ENCODE assay signal across 1 cellular context in the genomic region with DNA sequence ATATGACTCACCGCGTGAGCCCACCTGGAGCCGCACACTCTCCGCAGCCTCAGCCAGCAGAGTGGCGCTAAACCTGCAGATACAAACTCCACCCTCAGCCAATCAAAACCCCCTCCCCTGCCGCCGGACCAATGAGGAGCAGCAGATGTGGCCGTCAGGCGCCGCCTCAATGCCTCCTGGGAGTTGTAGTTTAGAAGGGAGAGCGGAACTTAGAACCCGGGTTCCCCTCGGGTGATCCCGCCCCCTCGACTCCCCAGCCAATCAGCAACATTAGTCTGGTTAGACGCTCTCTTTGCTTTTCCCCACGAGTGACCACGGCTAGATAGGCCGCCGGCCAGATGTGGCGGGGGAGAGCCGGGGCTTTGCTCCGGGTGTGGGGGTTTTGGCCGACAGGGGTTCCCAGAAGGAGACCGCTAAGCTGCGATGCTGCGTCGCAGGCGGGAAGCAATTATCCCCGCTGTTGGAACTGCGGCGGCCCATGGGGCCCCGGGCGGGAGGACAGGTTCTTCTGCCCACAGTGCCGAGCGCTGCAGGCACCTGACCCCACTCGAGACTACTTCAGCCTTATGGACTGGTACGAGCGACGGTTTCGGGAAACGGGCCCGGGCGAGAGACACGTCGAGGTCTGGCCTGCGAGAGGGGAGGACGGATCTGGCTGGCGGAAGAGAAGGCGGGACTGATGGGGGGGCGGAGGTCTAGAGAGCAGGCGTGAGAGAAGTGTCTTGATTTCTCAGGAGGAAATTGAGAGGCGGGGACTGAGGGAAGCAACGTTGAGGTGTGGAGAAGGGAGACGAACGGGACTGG.
TF ChIP-seq lines count a peak whose summit lies in the region.

A gene (minus strand): TSS at position 63 of the 804 bp plus-strand sequence. CDS start 7,099 bp downstream, outside the sequence.
A gene with protein sequence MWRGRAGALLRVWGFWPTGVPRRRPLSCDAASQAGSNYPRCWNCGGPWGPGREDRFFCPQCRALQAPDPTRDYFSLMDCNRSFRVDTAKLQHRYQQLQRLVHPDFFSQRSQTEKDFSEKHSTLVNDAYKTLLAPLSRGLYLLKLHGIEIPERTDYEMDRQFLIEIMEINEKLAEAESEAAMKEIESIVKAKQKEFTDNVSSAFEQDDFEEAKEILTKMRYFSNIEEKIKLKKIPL (plus strand): TSS at position 282 of the 804 bp plus-strand sequence. CDS start 57 bp downstream, at position 339.

TF ChIP-seq in HepG2, 621 proteins besides CTCF, POLR2A, EP300 and RAD21 (continued from another document and continues in another):
- TF ChIP-seq ZNF605 (CRISPR knock-in tag; IDR thresholded peaks at IDR 0.05) = peak; percentile 53
- TF ChIP-seq, protein P1, sequence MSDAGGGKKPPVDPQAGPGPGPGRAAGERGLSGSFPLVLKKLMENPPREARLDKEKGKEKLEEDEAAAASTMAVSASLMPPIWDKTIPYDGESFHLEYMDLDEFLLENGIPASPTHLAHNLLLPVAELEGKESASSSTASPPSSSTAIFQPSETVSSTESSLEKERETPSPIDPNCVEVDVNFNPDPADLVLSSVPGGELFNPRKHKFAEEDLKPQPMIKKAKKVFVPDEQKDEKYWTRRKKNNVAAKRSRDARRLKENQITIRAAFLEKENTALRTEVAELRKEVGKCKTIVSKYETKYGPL (CRISPR knock-in tag; IDR thresholded peaks at IDR 0.05) = no peak
- no peak for TF ChIP-seq CC2D1A (CRISPR knock-in tag; IDR thresholded peaks at IDR 0.05)
- no peak for TF ChIP-seq ZMYM3 (CRISPR knock-in tag; IDR thresholded peaks at IDR 0.05)
- TF ChIP-seq NFATC3 (CRISPR knock-in tag; IDR thresholded peaks at IDR 0.05) = no peak
- TF ChIP-seq, protein P2, sequence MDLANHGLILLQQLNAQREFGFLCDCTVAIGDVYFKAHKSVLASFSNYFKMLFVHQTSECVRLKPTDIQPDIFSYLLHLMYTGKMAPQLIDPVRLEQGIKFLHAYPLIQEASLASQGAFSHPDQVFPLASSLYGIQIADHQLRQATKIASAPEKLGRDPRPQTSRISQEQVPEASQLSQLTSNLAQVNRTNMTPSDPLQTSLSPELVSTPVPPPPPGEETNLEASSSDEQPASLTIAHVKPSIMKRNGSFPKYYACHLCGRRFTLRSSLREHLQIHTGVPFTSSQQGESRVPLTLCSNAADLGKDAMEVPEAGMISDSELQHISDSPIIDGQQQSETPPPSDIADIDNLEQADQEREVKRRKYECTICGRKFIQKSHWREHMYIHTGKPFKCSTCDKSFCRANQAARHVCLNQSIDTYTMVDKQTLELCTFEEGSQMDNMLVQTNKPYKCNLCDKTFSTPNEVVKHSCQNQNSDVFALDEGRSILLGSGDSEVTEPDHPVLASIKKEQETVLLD (CRISPR knock-in tag; IDR thresholded peaks at IDR 0.05; ENCODE audit: low read depth) = no peak
- TF ChIP-seq MYNN (CRISPR knock-in tag; IDR thresholded peaks at IDR 0.05; ENCODE audit: low read depth) = no peak
- TF ChIP-seq, protein P3, sequence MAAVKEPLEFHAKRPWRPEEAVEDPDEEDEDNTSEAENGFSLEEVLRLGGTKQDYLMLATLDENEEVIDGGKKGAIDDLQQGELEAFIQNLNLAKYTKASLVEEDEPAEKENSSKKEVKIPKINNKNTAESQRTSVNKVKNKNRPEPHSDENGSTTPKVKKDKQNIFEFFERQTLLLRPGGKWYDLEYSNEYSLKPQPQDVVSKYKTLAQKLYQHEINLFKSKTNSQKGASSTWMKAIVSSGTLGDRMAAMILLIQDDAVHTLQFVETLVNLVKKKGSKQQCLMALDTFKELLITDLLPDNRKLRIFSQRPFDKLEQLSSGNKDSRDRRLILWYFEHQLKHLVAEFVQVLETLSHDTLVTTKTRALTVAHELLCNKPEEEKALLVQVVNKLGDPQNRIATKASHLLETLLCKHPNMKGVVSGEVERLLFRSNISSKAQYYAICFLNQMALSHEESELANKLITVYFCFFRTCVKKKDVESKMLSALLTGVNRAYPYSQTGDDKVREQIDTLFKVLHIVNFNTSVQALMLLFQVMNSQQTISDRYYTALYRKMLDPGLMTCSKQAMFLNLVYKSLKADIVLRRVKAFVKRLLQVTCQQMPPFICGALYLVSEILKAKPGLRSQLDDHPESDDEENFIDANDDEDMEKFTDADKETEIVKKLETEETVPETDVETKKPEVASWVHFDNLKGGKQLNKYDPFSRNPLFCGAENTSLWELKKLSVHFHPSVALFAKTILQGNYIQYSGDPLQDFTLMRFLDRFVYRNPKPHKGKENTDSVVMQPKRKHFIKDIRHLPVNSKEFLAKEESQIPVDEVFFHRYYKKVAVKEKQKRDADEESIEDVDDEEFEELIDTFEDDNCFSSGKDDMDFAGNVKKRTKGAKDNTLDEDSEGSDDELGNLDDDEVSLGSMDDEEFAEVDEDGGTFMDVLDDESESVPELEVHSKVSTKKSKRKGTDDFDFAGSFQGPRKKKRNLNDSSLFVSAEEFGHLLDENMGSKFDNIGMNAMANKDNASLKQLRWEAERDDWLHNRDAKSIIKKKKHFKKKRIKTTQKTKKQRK (IDR thresholded peaks at IDR 0.05; ENCODE audit: low read length) = no peak
- TF ChIP-seq KAT2B (IDR thresholded peaks at IDR 0.05; ENCODE audit: borderline replicate concordance, low read depth, low read length) = no peak
- TF ChIP-seq, protein P4, sequence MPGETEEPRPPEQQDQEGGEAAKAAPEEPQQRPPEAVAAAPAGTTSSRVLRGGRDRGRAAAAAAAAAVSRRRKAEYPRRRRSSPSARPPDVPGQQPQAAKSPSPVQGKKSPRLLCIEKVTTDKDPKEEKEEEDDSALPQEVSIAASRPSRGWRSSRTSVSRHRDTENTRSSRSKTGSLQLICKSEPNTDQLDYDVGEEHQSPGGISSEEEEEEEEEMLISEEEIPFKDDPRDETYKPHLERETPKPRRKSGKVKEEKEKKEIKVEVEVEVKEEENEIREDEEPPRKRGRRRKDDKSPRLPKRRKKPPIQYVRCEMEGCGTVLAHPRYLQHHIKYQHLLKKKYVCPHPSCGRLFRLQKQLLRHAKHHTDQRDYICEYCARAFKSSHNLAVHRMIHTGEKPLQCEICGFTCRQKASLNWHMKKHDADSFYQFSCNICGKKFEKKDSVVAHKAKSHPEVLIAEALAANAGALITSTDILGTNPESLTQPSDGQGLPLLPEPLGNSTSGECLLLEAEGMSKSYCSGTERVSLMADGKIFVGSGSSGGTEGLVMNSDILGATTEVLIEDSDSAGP (CRISPR knock-in tag; IDR thresholded peaks at IDR 0.05; ENCODE audit: borderline replicate concordance) = peak; percentile 89; the same call in 1 of the 2 replicates
- 0 out of 2 replicates have a peak, but pooled peaks have one; percentile 16 for TF ChIP-seq KLF6 (CRISPR knock-in tag; IDR thresholded peaks at IDR 0.05)
- TF ChIP-seq NFIC (IDR thresholded peaks at IDR 0.05; ENCODE audit: low read length) = no peak
- 0 out of 2 replicates have a peak, but pooled peaks have one; percentile 40 for TF ChIP-seq ZC3H4 (CRISPR knock-in tag; IDR thresholded peaks at IDR 0.05; ENCODE audit: borderline replicate concordance)
- TF ChIP-seq SCMH1 (CRISPR knock-in tag; IDR thresholded peaks at IDR 0.05; ENCODE audit: borderline replicate concordance) = no peak
- TF ChIP-seq, protein P5, sequence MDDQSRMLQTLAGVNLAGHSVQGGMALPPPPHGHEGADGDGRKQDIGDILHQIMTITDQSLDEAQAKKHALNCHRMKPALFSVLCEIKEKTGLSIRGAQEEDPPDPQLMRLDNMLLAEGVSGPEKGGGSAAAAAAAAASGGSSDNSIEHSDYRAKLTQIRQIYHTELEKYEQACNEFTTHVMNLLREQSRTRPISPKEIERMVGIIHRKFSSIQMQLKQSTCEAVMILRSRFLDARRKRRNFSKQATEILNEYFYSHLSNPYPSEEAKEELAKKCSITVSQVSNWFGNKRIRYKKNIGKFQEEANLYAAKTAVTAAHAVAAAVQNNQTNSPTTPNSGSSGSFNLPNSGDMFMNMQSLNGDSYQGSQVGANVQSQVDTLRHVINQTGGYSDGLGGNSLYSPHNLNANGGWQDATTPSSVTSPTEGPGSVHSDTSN (CRISPR knock-in tag; IDR thresholded peaks at IDR 0.05; ENCODE audit: borderline replicate concordance) = no peak
- no peak for TF ChIP-seq SYNCRIP (IDR thresholded peaks at IDR 0.05; ENCODE audit: insufficient read depth, low read depth, low read length)
- peak; percentile 70; the same call in 1 of the 2 replicates for TF ChIP-seq ZNF737 (CRISPR knock-in tag; IDR thresholded peaks at IDR 0.05; ENCODE audit: borderline replicate concordance)
- 0 out of 2 replicates have a peak, but pooled peaks have one; percentile 51 for TF ChIP-seq TOPORS (CRISPR knock-in tag; IDR thresholded peaks at IDR 0.05)
- TF ChIP-seq, protein P6, sequence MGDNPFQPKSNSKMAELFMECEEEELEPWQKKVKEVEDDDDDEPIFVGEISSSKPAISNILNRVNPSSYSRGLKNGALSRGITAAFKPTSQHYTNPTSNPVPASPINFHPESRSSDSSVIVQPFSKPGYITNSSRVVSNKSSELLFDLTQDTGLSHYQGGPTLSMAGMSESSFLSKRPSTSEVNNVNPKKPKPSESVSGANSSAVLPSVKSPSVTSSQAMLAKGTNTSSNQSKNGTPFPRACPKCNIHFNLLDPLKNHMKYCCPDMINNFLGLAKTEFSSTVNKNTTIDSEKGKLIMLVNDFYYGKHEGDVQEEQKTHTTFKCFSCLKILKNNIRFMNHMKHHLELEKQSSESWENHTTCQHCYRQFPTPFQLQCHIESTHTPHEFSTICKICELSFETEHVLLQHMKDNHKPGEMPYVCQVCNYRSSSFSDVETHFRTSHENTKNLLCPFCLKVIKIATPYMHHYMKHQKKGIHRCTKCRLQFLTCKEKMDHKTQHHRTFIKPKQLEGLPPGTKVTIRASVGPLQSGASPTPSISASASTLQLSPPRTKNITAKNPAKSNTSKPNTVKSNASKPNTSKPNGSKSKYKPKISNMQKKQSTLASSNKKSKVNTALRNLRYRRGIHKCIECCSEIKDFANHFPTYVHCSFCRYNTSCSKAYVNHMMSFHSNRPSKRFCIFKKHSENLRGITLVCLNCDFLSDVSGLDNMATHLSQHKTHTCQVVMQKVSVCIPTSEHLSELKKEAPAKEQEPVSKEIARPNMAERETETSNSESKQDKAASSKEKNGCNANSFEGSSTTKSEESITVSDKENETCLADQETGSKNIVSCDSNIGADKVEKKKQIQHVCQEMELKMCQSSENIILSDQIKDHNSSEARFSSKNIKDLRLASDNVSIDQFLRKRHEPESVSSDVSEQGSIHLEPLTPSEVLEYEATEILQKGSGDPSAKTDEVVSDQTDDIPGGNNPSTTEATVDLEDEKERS (CRISPR knock-in tag; IDR thresholded peaks at IDR 0.05) = no peak
- TF ChIP-seq, protein P7, sequence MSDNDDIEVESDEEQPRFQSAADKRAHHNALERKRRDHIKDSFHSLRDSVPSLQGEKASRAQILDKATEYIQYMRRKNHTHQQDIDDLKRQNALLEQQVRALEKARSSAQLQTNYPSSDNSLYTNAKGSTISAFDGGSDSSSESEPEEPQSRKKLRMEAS (IDR thresholded peaks at IDR 0.05) = peak; percentile 72; the same call in 1 of the 2 replicates
- no peak for TF ChIP-seq NR2F1 (CRISPR knock-in tag; IDR thresholded peaks at IDR 0.05)
- no peak for TF ChIP-seq FIP1L1 (IDR thresholded peaks at IDR 0.05; ENCODE audit: borderline replicate concordance, insufficient read depth, low read depth, low read length)
- TF ChIP-seq, protein P8, sequence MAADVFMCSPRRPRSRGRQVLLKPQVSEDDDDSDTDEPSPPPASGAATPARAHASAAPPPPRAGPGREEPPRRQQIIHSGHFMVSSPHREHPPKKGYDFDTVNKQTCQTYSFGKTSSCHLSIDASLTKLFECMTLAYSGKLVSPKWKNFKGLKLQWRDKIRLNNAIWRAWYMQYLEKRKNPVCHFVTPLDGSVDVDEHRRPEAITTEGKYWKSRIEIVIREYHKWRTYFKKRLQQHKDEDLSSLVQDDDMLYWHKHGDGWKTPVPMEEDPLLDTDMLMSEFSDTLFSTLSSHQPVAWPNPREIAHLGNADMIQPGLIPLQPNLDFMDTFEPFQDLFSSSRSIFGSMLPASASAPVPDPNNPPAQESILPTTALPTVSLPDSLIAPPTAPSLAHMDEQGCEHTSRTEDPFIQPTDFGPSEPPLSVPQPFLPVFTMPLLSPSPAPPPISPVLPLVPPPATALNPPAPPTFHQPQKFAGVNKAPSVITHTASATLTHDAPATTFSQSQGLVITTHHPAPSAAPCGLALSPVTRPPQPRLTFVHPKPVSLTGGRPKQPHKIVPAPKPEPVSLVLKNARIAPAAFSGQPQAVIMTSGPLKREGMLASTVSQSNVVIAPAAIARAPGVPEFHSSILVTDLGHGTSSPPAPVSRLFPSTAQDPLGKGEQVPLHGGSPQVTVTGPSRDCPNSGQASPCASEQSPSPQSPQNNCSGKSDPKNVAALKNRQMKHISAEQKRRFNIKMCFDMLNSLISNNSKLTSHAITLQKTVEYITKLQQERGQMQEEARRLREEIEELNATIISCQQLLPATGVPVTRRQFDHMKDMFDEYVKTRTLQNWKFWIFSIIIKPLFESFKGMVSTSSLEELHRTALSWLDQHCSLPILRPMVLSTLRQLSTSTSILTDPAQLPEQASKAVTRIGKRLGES (CRISPR knock-in tag; IDR thresholded peaks at IDR 0.05; ENCODE audit: borderline replicate concordance) = no peak; the same call in 1 of the 2 replicates
- TF ChIP-seq, protein P9, sequence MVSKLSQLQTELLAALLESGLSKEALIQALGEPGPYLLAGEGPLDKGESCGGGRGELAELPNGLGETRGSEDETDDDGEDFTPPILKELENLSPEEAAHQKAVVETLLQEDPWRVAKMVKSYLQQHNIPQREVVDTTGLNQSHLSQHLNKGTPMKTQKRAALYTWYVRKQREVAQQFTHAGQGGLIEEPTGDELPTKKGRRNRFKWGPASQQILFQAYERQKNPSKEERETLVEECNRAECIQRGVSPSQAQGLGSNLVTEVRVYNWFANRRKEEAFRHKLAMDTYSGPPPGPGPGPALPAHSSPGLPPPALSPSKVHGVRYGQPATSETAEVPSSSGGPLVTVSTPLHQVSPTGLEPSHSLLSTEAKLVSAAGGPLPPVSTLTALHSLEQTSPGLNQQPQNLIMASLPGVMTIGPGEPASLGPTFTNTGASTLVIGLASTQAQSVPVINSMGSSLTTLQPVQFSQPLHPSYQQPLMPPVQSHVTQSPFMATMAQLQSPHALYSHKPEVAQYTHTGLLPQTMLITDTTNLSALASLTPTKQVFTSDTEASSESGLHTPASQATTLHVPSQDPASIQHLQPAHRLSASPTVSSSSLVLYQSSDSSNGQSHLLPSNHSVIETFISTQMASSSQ (IDR thresholded peaks at IDR 0.05; ENCODE audit: low read depth) = no peak
- TF ChIP-seq, protein P9 (CRISPR knock-in tag; IDR thresholded peaks at IDR 0.05; ENCODE audit: borderline replicate concordance) = peak; percentile 38; the same call in 1 of the 2 replicates
